10 cellular contexts compared by ENCODE assay signal in genomic region chr10:11724938-11725776, GRCh38. TPM values are rescaled to one million over a fixed set of nuclear protein-coding genes. Genes with fewer than 3 reads are reported as not detected.
DNase-seq lines count a peak whose midpoint lies in the region; ATAC-seq and TF ChIP-seq lines count a peak whose summit lies in the region.
"Had no signal": no experiment of that assay in that cellular context is flagged by ENCODE, and none has a peak within 500 bp of the region (broad histone marks: within the 10 kb centered on the region; RNA-seq: fewer than 3 reads in every experiment).

No MANE protein-coding gene starts in this region.

- DNase-seq in RPMI7951 (ENCODE audit: low read depth): peak; percentile 73
- DNase-seq in epidermal melanocyte (ENCODE audit: insufficient read length, low spot score): peak; percentile 85
- DNase-seq in mucosa of descending colon: peak in 1 of 3 donors; percentile 58
- DNase-seq in NCI-H1105 (lab: John Stamatoyannopoulos, UW): no peak

- TF ChIP-seq CTCF in C4-2B (conservative IDR thresholded peaks at IDR 0.05) (peak; percentile 79), mucosa of descending colon (IDR thresholded peaks at IDR 0.05) (no peak)

- intact Hi-C loops in mucosa of descending colon (cut with DNase I, micrococcal nuclease): loop anchor here (10.0 kb wide), 1 partner anchor 210 kb away; no protein-coding TSS in a partner anchor

- H3K4me1 ChIP-seq in mucosa of descending colon (ENCODE audit: low read depth): no peaks in the 10 kb centered on the region
- H3K4me1 ChIP-seq: SJSA1 had no signal

- peaks cover 7% of the 10 kb centered on the region for H3K9me3 ChIP-seq in mucosa of descending colon
- H3K9me3 ChIP-seq: SJSA1 had no signal

- H3K36me3 ChIP-seq in mucosa of descending colon (ENCODE audit: low read depth): no peaks in the 10 kb centered on the region
- H3K36me3 ChIP-seq: SJSA1 had no signal

- ATAC-seq in GM18502 (IDR thresholded peaks at IDR 0.05; ENCODE audit: poor library complexity, unreplicated experiment) (peak; percentile 74), HG03196 (IDR thresholded peaks at IDR 0.05; ENCODE audit: unreplicated experiment) (peak; percentile 58), mucosa of descending colon (peak; percentile 77), HG03045 (IDR thresholded peaks at IDR 0.05; ENCODE audit: unreplicated experiment) (no peak)

- no peak overlapping the region for H3K4me3 ChIP-seq in mucosa of descending colon
- H3K4me3 ChIP-seq: SJSA1, skin epidermis had no signal

- no peak overlapping the region for H3K27ac ChIP-seq in C4-2B
- H3K27ac ChIP-seq: SJSA1, skin epidermis had no signal

RNA-seq across cellular contexts. Expression of gene ECHDC3, which starts 17.0 kb away (rescaled TPM):
- total RNA-seq in RPMI7951 (2014; rRNA removed; shearing (Covaris generic)): 8.2 and 10.7 TPM in 2 replicates
- 1 to 10 TPM in 2 of 3 donors, under 1 TPM in 1; 0.43 to 9.4 (median 1.3) TPM for total RNA-seq in mucosa of descending colon
